In the genomic region with DNA sequence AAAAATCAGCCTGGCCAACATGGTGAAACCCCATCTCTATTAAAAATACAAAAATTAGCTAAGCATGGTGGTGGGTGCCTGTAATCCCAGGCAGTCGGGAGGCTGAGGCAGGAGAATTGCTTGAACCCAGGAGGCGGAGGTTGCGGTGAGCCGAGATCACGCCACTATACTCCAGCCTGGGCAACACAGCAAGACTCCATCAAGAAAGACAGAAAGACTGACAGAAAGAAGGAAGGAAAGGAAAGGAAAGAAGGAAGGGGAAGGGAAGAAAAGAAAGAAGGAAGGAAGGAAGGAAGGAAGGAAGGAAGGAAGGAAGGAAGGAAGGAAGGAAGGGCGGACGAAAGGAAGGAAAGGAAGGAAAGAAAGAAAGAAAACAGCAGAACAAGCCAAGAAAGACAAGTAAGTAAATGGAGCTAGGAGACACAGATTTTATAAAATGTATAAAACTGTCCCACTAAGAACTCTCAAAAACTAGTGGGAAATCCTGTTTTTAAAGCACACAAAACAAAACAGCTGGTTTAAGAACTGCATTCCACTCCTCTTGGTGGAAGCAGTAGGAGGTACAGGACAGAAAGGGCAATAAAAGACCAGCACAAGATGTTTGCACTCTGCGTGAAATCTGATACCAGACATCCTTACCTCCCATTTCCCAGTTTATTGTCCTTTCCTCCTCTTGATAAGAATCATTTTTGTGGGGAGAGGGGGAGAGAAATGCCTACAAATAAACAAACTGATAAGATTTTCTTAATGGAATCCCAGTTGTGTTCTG, we compare ENCODE assay signal across 9 cellular contexts. TPM values are rescaled to one million over a fixed set of nuclear protein-coding genes. Genes with fewer than 3 reads are reported as not detected.
DNase-seq lines count a peak whose midpoint lies in the region; ATAC-seq, FAIRE-seq and TF ChIP-seq lines count a peak whose summit lies in the region.
"Had no signal": no experiment of that assay in that cellular context is flagged by ENCODE, and none has a peak within 500 bp of the region (broad histone marks: within the 10 kb centered on the region; RNA-seq: fewer than 3 reads in every experiment).

No MANE protein-coding gene starts in this region.

- H3K27ac Mint-ChIP-seq in type B pancreatic cell = peak overlapping the region; percentile 77
- H3K27ac Mint-ChIP-seq in stimulated activated naive CD8-positive, alpha-beta T cell treated with anti-CD3 and anti-CD28 coated beads, Interleukin-15, amount 100 ng/mL, for 72 hours = no peak overlapping the region

- no peak overlapping the region for H3K4me3 ChIP-seq in RWPE2 (ENCODE audit: severe bottlenecking)
- no peak overlapping the region for H3K4me3 ChIP-seq in fibroblast of villous mesenchyme (ENCODE audit: low read depth, low read length)

- H3K4me1 Mint-ChIP-seq in type B pancreatic cell (ENCODE audit: unreplicated experiment) = peaks cover 49% of the 10 kb centered on the region
- H3K4me1 Mint-ChIP-seq in stimulated activated naive CD8-positive, alpha-beta T cell treated with anti-CD3 and anti-CD28 coated beads, Interleukin-15, amount 100 ng/mL, for 72 hours = no peaks in the 10 kb centered on the region

- no peaks in the 10 kb centered on the region for H3K27me3 Mint-ChIP-seq in type B pancreatic cell
- peaks cover 8% of the 10 kb centered on the region for H3K27me3 Mint-ChIP-seq in stimulated activated naive CD8-positive, alpha-beta T cell treated with anti-CD3 and anti-CD28 coated beads, Interleukin-15, amount 100 ng/mL, for 72 hours

- peak overlapping the region; percentile 36 for H3K4me3 Mint-ChIP-seq in type B pancreatic cell
- no peak overlapping the region for H3K4me3 Mint-ChIP-seq in stimulated activated naive CD8-positive, alpha-beta T cell treated with anti-CD3 and anti-CD28 coated beads, Interleukin-15, amount 100 ng/mL, for 72 hours

- H3K9me3 ChIP-seq in RWPE2 (ENCODE audit: severe bottlenecking) = no peaks in the 10 kb centered on the region

- H3K36me3 Mint-ChIP-seq in type B pancreatic cell = no peaks in the 10 kb centered on the region

- TF ChIP-seq CTCF in RWPE2 (IDR thresholded peaks at IDR 0.05; ENCODE audit: poor library complexity, severe bottlenecking) (no peak), fibroblast of villous mesenchyme (IDR thresholded peaks at IDR 0.05; ENCODE audit: insufficient read depth, low read depth, low read length) (no peak), type B pancreatic cell (conservative IDR thresholded peaks at IDR 0.05) (no peak)

- no peaks in the 10 kb centered on the region for H3K36me3 ChIP-seq in RWPE2 (ENCODE audit: low read depth)

- peak; percentile 21; the same call in 1 of the 3 replicates for ATAC-seq in RWPE2 (ENCODE audit: low read depth)
- ATAC-seq in stimulated activated naive CD8-positive, alpha-beta T cell treated with anti-CD3 and anti-CD28 coated beads, Interleukin-15, amount 100 ng/mL, for 72 hours = no peak

- DNase-seq in NCI-H1417 (lab: John Stamatoyannopoulos, UW) = peak in 2 of 3 experiments; percentile 22 to 26
- no peak for DNase-seq in NCI-H1417 treated with DMSO at 0.1 percent for 48 hours (lab: John Stamatoyannopoulos, UW)
- no peak for DNase-seq in RWPE2 (ENCODE audit: low spot score)
- peak; percentile 97 for DNase-seq in fibroblast of villous mesenchyme (ENCODE audit: low read depth)
- no peak for DNase-seq in type B pancreatic cell (ENCODE audit: extremely low spot score, unreplicated experiment)
- DNase-seq in islet precursor cell = no peak
- DNase-seq in stimulated activated naive CD8-positive, alpha-beta T cell treated with anti-CD3 and anti-CD28 coated beads, Interleukin-15, amount 100 ng/mL, for 72 hours = no peak
- DNase-seq in frontal cortex (ENCODE audit: low spot score in 2 of 2) = no peak
- DNase-seq: activated CD4-positive, alpha-beta T cell treated with anti-CD3 and anti-CD28 coated beads for 4 hours had no signal

- H3K4me1 ChIP-seq in RWPE2 (ENCODE audit: insufficient read depth, poor library complexity, severe bottlenecking) = peaks cover 42% of the 10 kb centered on the region

- H3K9me3 Mint-ChIP-seq in type B pancreatic cell = no peaks in the 10 kb centered on the region
- H3K9me3 Mint-ChIP-seq in stimulated activated naive CD8-positive, alpha-beta T cell treated with anti-CD3 and anti-CD28 coated beads, Interleukin-15, amount 100 ng/mL, for 72 hours = no peaks in the 10 kb centered on the region

- FAIRE-seq in frontal cortex (lab: Jason Lieb, UNC) = no peak

- no peaks in the 10 kb centered on the region for H3K27me3 ChIP-seq in RWPE2 (ENCODE audit: insufficient read depth, poor library complexity, severe bottlenecking)

- peak overlapping the region; percentile 31 for H3K27ac ChIP-seq in RWPE2 (ENCODE audit: poor library complexity, severe bottlenecking)

RNA-seq across cellular contexts. Expression of a gene that starts 46.7 kb away (rescaled TPM):
- total RNA-seq in fibroblast of villous mesenchyme (36.7 and 61.2 TPM in 2 replicates), type B pancreatic cell (ENCODE audit: low replicate concordance) (33.6 and 52.5 TPM in 2 replicates), frontal cortex (25.3 TPM)

Comparison
In these comparisons a context has a peak if more than half of its experiments do, and no peak if none do; other contexts are left out.
1. DNase-seq: peak in NCI-H1417 (2 of 3) and fibroblast of villous mesenchyme (single experiment); none in NCI-H1417 treated with DMSO at 0.1 percent for 48 hours (single experiment), RWPE2 (single experiment), type B pancreatic cell (single experiment), islet precursor cell (single experiment), stimulated activated naive CD8-positive, alpha-beta T cell treated with anti-CD3 and anti-CD28 coated beads, Interleukin-15, amount 100 ng/mL, for 72 hours (0 of 2) and frontal cortex (0 of 2).